Comparison of ENCODE assay signal across 15 cellular contexts in the genomic region with DNA sequence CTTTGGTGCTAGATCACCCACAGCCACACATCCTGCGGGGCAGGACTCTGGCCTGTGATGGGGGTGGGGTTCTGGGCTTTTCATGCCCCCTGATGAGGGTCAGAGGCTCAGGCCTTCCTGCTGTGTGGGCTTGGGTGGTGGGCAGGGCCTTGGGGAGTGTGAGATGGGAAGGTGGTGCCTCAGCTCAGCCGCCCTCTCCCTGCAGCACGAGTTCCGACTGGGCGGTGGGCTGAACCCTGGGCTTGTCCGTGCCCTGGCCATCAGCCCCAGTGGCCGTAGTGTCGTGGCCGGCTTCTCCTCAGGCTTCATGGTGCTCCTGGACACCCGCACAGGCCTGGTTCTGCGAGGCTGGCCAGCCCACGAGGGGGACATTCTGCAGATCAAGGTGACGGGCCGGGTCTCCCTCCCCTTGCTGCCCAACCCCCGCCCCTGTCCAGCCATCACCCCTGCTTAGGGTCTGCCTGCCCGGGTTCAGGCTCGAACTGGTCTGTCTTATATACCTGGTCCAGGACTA. TPM values are rescaled to one million over a fixed set of nuclear protein-coding genes. Genes with fewer than 3 reads are reported as not detected.
DNase-seq lines count a peak whose midpoint lies in the region; ATAC-seq and TF ChIP-seq lines count a peak whose summit lies in the region.
"Had no signal": no experiment of that assay in that cellular context is flagged by ENCODE, and none has a peak within 500 bp of the region (broad histone marks: within the 10 kb centered on the region; RNA-seq: fewer than 3 reads in every experiment).

No MANE protein-coding gene starts in this region.

- H3K36me3 ChIP-seq in DOHH2 (ENCODE audit: control insufficient read depth, low read length) (peaks cover 42% of the 10 kb centered on the region), OCI-LY1 (ENCODE audit: insufficient read depth, low read length) (peaks cover 15% of the 10 kb centered on the region; the same call in 1 of the 2 replicates), left ventricle myocardium inferior (peaks cover 54% of the 10 kb centered on the region), gastrocnemius medialis (peaks cover 0 to 55% of the 10 kb centered on the region in 2 donors)

- H4K20me1 ChIP-seq in DOHH2 (ENCODE audit: control insufficient read depth, insufficient read depth, low read depth, low read length) (no peaks in the 10 kb centered on the region), OCI-LY1 (ENCODE audit: insufficient read depth, low read length) (no peaks in the 10 kb centered on the region)

- H3K36me3 Mint-ChIP-seq in activated T-helper 17 cell treated with anti-CD3 and anti-CD28 coated beads, Interleukin-2, amount 50 U/mL, for 72 hours (ENCODE audit: low read depth), result peaks cover 10% of the 10 kb centered on the region

- no peak for ATAC-seq in gastrocnemius medialis
- no peak for ATAC-seq in HG02642 (IDR thresholded peaks at IDR 0.05; ENCODE audit: poor library complexity, unreplicated experiment)
- no peak for ATAC-seq in activated T-helper 17 cell treated with anti-CD3 and anti-CD28 coated beads, Interleukin-2, amount 50 U/mL, for 72 hours (replicated peaks)

- no peak overlapping the region for H3K4me3 Mint-ChIP-seq in activated T-helper 17 cell treated with anti-CD3 and anti-CD28 coated beads, Interleukin-2, amount 50 U/mL, for 72 hours

- peak overlapping the region; percentile 99 for H3K27ac ChIP-seq in DOHH2 (ENCODE audit: low read depth, low read length)
- peak overlapping the region; percentile 30 for H3K27ac ChIP-seq in OCI-LY1 (ENCODE audit: low read depth, low read length, poor library complexity, severe bottlenecking)
- peak overlapping the region; percentile 56 for H3K27ac ChIP-seq in left ventricle myocardium inferior (replicated peaks)
- peak overlapping the region; percentile 5 to 46 (median 8) for H3K27ac ChIP-seq in gastrocnemius medialis
- H3K27ac ChIP-seq: WERI-Rb-1 had no signal

- no peaks in the 10 kb centered on the region for H3K9me3 Mint-ChIP-seq in activated T-helper 17 cell treated with anti-CD3 and anti-CD28 coated beads, Interleukin-2, amount 50 U/mL, for 72 hours
- H3K9me3 Mint-ChIP-seq: activated T-helper 2 cell treated with anti-CD3 and anti-CD28 coated beads, Interferon-gamma antibody, Interleukin-2, Interleukin-4, amounts not matched to agents 10 μg/mL and 5 μg/mL and 100 μg/mL, durations not matched to agents 14 hours and 24 hours and 36 hours had no signal

- peak overlapping the region; percentile 98 for H3K4me2 ChIP-seq in DOHH2 (ENCODE audit: low read length)
- no peak overlapping the region for H3K4me2 ChIP-seq in OCI-LY1 (ENCODE audit: low read length)

- H3K4me3 ChIP-seq in DOHH2 (ENCODE audit: low read length) (peak overlapping the region; percentile 77), OCI-LY1 (ENCODE audit: low read depth, low read length, poor library complexity, severe bottlenecking) (no peak overlapping the region), left ventricle myocardium inferior (no peak overlapping the region), gastrocnemius medialis (no peak overlapping the region)
- H3K4me3 ChIP-seq: transverse colon had no signal

- peaks cover 20% of the 10 kb centered on the region for H3F3A ChIP-seq in DOHH2 (ENCODE audit: control insufficient read depth, insufficient read depth)
- H3F3A ChIP-seq in OCI-LY1 (ENCODE audit: insufficient read depth, low read length), result no peaks in the 10 kb centered on the region

- H3K4me1 ChIP-seq in DOHH2 (ENCODE audit: control insufficient read depth, low read length) (peaks cover 63% of the 10 kb centered on the region), OCI-LY1 (ENCODE audit: insufficient read depth, low read length, severe bottlenecking) (peaks cover 45% of the 10 kb centered on the region), left ventricle myocardium inferior (peaks cover 30% of the 10 kb centered on the region), gastrocnemius medialis (peaks cover 15 to 22% of the 10 kb centered on the region in 2 donors)

- H3K79me2 ChIP-seq in DOHH2 (ENCODE audit: control insufficient read depth, low read length), result peaks cover 18% of the 10 kb centered on the region
- H3K79me2 ChIP-seq in OCI-LY1 (ENCODE audit: insufficient read depth, low read length), result no peaks in the 10 kb centered on the region

- H3K9ac ChIP-seq in OCI-LY1 (ENCODE audit: low read length), result no peak overlapping the region

- H3K9me2 ChIP-seq in DOHH2 (replicated peaks; ENCODE audit: control insufficient read depth, low read length), result no peaks in the 10 kb centered on the region
- no peaks in the 10 kb centered on the region for H3K9me2 ChIP-seq in OCI-LY1 (ENCODE audit: low read depth, low read length)

- peaks cover 14% of the 10 kb centered on the region for H3K4me1 Mint-ChIP-seq in activated T-helper 17 cell treated with anti-CD3 and anti-CD28 coated beads, Interleukin-2, amount 50 U/mL, for 72 hours

- in situ Hi-C loops in gastrocnemius medialis (cut with MboI; ENCODE audit: low sequenced_read_pairs in 4 of 4), result no loop called here

- TF ChIP-seq CTCF in DOHH2 (IDR thresholded peaks at IDR 0.05; ENCODE audit: low read depth, low read length, poor library complexity, severe bottlenecking), result no peak
- no peak for TF ChIP-seq CTCF in OCI-LY1 (IDR thresholded peaks at IDR 0.05; ENCODE audit: low read length)
- no peak for TF ChIP-seq CTCF in left ventricle myocardium inferior (IDR thresholded peaks at IDR 0.05; ENCODE audit: borderline replicate concordance)
- TF ChIP-seq CTCF in gastrocnemius medialis (IDR thresholded peaks at IDR 0.05 in 4 of 5, conservative IDR thresholded peaks at IDR 0.05 in 1 of 5), result no peak
- no peak for TF ChIP-seq CTCF in GM20000 (IDR thresholded peaks at IDR 0.05; ENCODE audit: extremely low read depth, missing control alignments)

- H3K27me3 ChIP-seq in DOHH2 (ENCODE audit: control insufficient read depth, low read length), result no peaks in the 10 kb centered on the region
- H3K27me3 ChIP-seq in OCI-LY1 (ENCODE audit: insufficient read depth, low read length), result no peaks in the 10 kb centered on the region
- H3K27me3 ChIP-seq in left ventricle myocardium inferior (ENCODE audit: low read depth), result no peaks in the 10 kb centered on the region
- no peaks in the 10 kb centered on the region for H3K27me3 ChIP-seq in gastrocnemius medialis
- H3K27me3 ChIP-seq: transverse colon had no signal

- H3K27ac Mint-ChIP-seq in activated T-helper 17 cell treated with anti-CD3 and anti-CD28 coated beads, Interleukin-2, amount 50 U/mL, for 72 hours, result no peak overlapping the region
- H3K27ac Mint-ChIP-seq: activated T-helper 2 cell treated with anti-CD3 and anti-CD28 coated beads, Interferon-gamma antibody, Interleukin-2, Interleukin-4, amounts not matched to agents 10 μg/mL and 5 μg/mL and 100 μg/mL, durations not matched to agents 14 hours and 24 hours and 36 hours had no signal

- H3K9me3 ChIP-seq in DOHH2 (ENCODE audit: control insufficient read depth, insufficient read depth, low read length) (no peaks in the 10 kb centered on the region), OCI-LY1 (ENCODE audit: low read length) (no peaks in the 10 kb centered on the region), left ventricle myocardium inferior (replicated peaks) (no peaks in the 10 kb centered on the region), gastrocnemius medialis (no peaks in the 10 kb centered on the region)
- H3K9me3 ChIP-seq: transverse colon had no signal

- no peak for DNase-seq in left ventricle myocardium inferior
- DNase-seq in gastrocnemius medialis, result no peak
- DNase-seq in GM20000 (ENCODE audit: low spot score), result no peak
- DNase-seq in DMS153 (lab: John Stamatoyannopoulos, UW), result no peak
- DNase-seq: midbrain, SW 1271 had no signal

- intact Hi-C loops in left ventricle myocardium inferior (cut with micrococcal nuclease), result no loop called here
- intact Hi-C loops in gastrocnemius medialis (cut with DNase I; ENCODE audit: low total_unique reads), result no loop called here

- no peak for TF ChIP-seq POLR2A in gastrocnemius medialis (IDR thresholded peaks at IDR 0.05)

- no peaks in the 10 kb centered on the region for H3K27me3 Mint-ChIP-seq in activated T-helper 17 cell treated with anti-CD3 and anti-CD28 coated beads, Interleukin-2, amount 50 U/mL, for 72 hours

- H2AFZ ChIP-seq in OCI-LY1 (ENCODE audit: low read length), result no peak overlapping the region

RNA-seq across cellular contexts. Expression of a gene that starts 6.8 kb away (rescaled TPM):
- total RNA-seq in left ventricle myocardium inferior, result 0.33 TPM
- 1 to 10 TPM in 3 of 4 donors, under 1 TPM in 1; 0.85 to 6.4 (median 4.3) TPM for total RNA-seq in gastrocnemius medialis
- total RNA-seq in activated T-helper 17 cell treated with anti-CD3 and anti-CD28 coated beads, Interleukin-2, amount 50 U/mL, for 72 hours, result under 1 TPM; 0.45 to 0.85 TPM
- total RNA-seq: endothelial cell of umbilical vein, frontal cortex had no signal

RNA-seq across cellular contexts. Expression of a gene that starts 11.4 kb away (rescaled TPM):
- total RNA-seq in left ventricle myocardium inferior (9.3 TPM), gastrocnemius medialis (10 to 100 TPM; 22.3 to 61.1 (median 42.7) TPM)
- total RNA-seq in activated T-helper 17 cell treated with anti-CD3 and anti-CD28 coated beads, Interleukin-2, amount 50 U/mL, for 72 hours, result 10 to 100 TPM; 13.2 to 20.2 TPM

RNA-seq across cellular contexts. Expression of a gene that starts 25.7 kb away (rescaled TPM):
- total RNA-seq in left ventricle myocardium inferior, result 1.8 TPM
- under 1 TPM; 0.66 to 0.95 (median 0.85) TPM for total RNA-seq in gastrocnemius medialis
- 1 to 10 TPM in 1 of 2 donors, under 1 TPM in 1; 0.26 to 1.1 TPM for total RNA-seq in activated T-helper 17 cell treated with anti-CD3 and anti-CD28 coated beads, Interleukin-2, amount 50 U/mL, for 72 hours

RNA-seq across cellular contexts. Expression of a gene that starts 26.0 kb away (rescaled TPM):
- total RNA-seq in left ventricle myocardium inferior (122 TPM), gastrocnemius medialis (100 to 1,000 TPM; 554 to 698 (median 631) TPM)
- total RNA-seq in activated T-helper 17 cell treated with anti-CD3 and anti-CD28 coated beads, Interleukin-2, amount 50 U/mL, for 72 hours, result not detected
- total RNA-seq: activated T-helper 2 cell treated with anti-CD3 and anti-CD28 coated beads, Interferon-gamma antibody, Interleukin-2, Interleukin-4, amounts not matched to agents 10 μg/mL and 5 μg/mL and 100 μg/mL, durations not matched to agents 14 hours and 24 hours and 36 hours; endothelial cell of umbilical vein had no signal

RNA-seq across cellular contexts. Expression of a gene that starts 51.2 kb away (rescaled TPM):
- total RNA-seq in left ventricle myocardium inferior, result 136 TPM
- total RNA-seq in gastrocnemius medialis, result 100 to 1,000 TPM; 127 to 261 (median 195) TPM
- 100 to 1,000 TPM; 353 to 426 TPM for total RNA-seq in activated T-helper 17 cell treated with anti-CD3 and anti-CD28 coated beads, Interleukin-2, amount 50 U/mL, for 72 hours

Comparison
In these comparisons a context has a peak if more than half of its experiments do, and no peak if none do; other contexts are left out.
1. H3K27ac ChIP-seq: peak in every context shown above with its lines; median percentile 99 in DOHH2; 56 in left ventricle myocardium inferior; 30 in OCI-LY1; 8 in gastrocnemius medialis.